In genomic region chrX:39603291-39603690, GRCh38 we compare ENCODE assay signal across 23 cellular contexts.
"Had no signal": no experiment of that assay in that cellular context is flagged by ENCODE, and none has a peak within 500 bp of the region (broad histone marks: within the 10 kb centered on the region; RNA-seq: fewer than 3 reads in every experiment).

No MANE protein-coding gene starts in this region.

- H3K4me3 ChIP-seq: esophagus muscularis mucosa, left ventricle myocardium inferior, lung, pancreas, psoas muscle, tibial nerve had no signal

- H3K27me3 ChIP-seq: tibial nerve had no signal

- FAIRE-seq: colon, islet of Langerhans, pancreas, urothelium cell line had no signal

- DNase-seq: activated CD4-positive, alpha-beta T cell treated with anti-CD3 and anti-CD28 coated beads for 36 hours; activated CD4-positive, CD25-positive, alpha-beta regulatory T cell; activated CD8-positive, alpha-beta memory T cell treated with anti-CD3 and anti-CD28 coated beads, Interleukin-2, amount 10 ng/mL, durations not matched to agents 7 days and 5 days; activated CD8-positive, alpha-beta T cell treated with anti-CD3 and anti-CD28 coated beads, Interleukin-2, amount 10 ng/mL, durations not matched to agents 7 days and 5 days; activated T-cell treated with anti-CD3 and anti-CD28 coated beads, Interleukin-2, amount 50 U/mL, for 48 hours; dermis blood vessel endothelial cell; effector CD4-positive, alpha-beta T cell; foreskin melanocyte; left ventricle myocardium inferior; naive thymus-derived CD4-positive, alpha-beta T cell; nucleus accumbens; pancreas; psoas muscle; stimulated activated CD4-positive, alpha-beta T cell treated with anti-CD3 and anti-CD28 coated beads, Interleukin-2, amount 100 ng/mL, for 48 hours; stimulated activated naive CD4-positive, alpha-beta T cell treated with Interleukin-2 at 50 U/mL for 16 hours; T-helper 17 cell had no signal

- H3K27ac ChIP-seq: esophagus muscularis mucosa, left ventricle myocardium inferior, pancreas, psoas muscle, tibial nerve had no signal

- H3K4me1 ChIP-seq: left ventricle myocardium inferior, pancreas, psoas muscle had no signal

- ATAC-seq: activated CD4-positive, alpha-beta T cell treated with anti-CD3 and anti-CD28 coated beads for 36 hours; activated CD8-positive, alpha-beta memory T cell treated with anti-CD3 and anti-CD28 coated beads, Interleukin-2, amount 10 ng/mL, durations not matched to agents 7 days and 5 days; activated CD8-positive, alpha-beta T cell treated with anti-CD3 and anti-CD28 coated beads, Interleukin-2, amount 10 ng/mL, durations not matched to agents 7 days and 5 days; activated naive CD4-positive, alpha-beta T cell treated with anti-CD3 and anti-CD28 coated beads, Interleukin-2, amount 50 U/mL, for 72 hours; naive thymus-derived CD4-positive, alpha-beta T cell; pancreas; psoas muscle; T-helper 17 cell had no signal

- H3K36me3 ChIP-seq: esophagus muscularis mucosa, left ventricle myocardium inferior, pancreas, tibial nerve had no signal
